8 cellular contexts compared by ENCODE assay signal in genomic region chr10:114173680-114174461, GRCh38. TPM values are rescaled to one million over a fixed set of nuclear protein-coding genes. Genes with fewer than 3 reads are reported as not detected.
DNase-seq lines count a peak whose midpoint lies in the region; ATAC-seq and TF ChIP-seq lines count a peak whose summit lies in the region.

TSS of gene CCDC186 (minus strand) at chr10:114174203. CDS start at chr10:114163268, 10,935 bp downstream.

- POLR2A ChIA-PET in activated CD4-positive, alpha-beta T cell treated with anti-CD3 and anti-CD28 coated beads for 36 hours (lab: Charles Lee), result interaction anchor here (0.5 to 1.5 kb wide), 3 partner anchors 30 to 495 kb away, joined by 3 read pairs; partner anchors contain the start of gene CASP7

- H3K4me1 Mint-ChIP-seq in activated CD4-positive, alpha-beta T cell treated with anti-CD3 and anti-CD28 coated beads for 36 hours, result peaks cover 32% of the 10 kb centered on the region

- H3K36me3 Mint-ChIP-seq in activated CD4-positive, alpha-beta T cell treated with anti-CD3 and anti-CD28 coated beads for 36 hours (ENCODE audit: low read depth), result peaks cover 5% of the 10 kb centered on the region

- intact Hi-C loops in activated CD4-positive, alpha-beta T cell treated with anti-CD3 and anti-CD28 coated beads for 36 hours (cut with DNase I, micrococcal nuclease), result loop anchor here (1.0 to 5.0 kb wide), 11 partner anchors 319 to 765 kb away; partner anchors contain the start of genes DCLRE1A (in 2 of the 2), NHLRC2 (in 2 of the 2), TRUB1 (in 2 of the 2) and CASP7 (in 1 of the 2)

- TF ChIP-seq CTCF in choroid plexus epithelial cell (conservative IDR thresholded peaks at IDR 0.05; ENCODE audit: low read depth, low read length), result no peak
- no peak for TF ChIP-seq CTCF in kidney epithelial cell (IDR thresholded peaks at IDR 0.05; ENCODE audit: insufficient read depth, low read length, poor library complexity, severe bottlenecking)

- H3K4me3 ChIP-seq in choroid plexus epithelial cell (ENCODE audit: low read depth, low read length) (peak within 1 kb of the TSS; percentile 99), kidney epithelial cell (ENCODE audit: low read depth, low read length) (peak within 1 kb of the TSS; percentile 94)

- H3K9me3 Mint-ChIP-seq in activated CD4-positive, alpha-beta T cell treated with anti-CD3 and anti-CD28 coated beads for 36 hours (ENCODE audit: low read depth), result no peaks in the 10 kb centered on the region

- H3K27me3 ChIP-seq in kidney epithelial cell (ENCODE audit: control insufficient read depth, insufficient read depth, low read length), result no peaks in the 10 kb centered on the region

- CTCF ChIA-PET in activated CD4-positive, alpha-beta T cell treated with anti-CD3 and anti-CD28 coated beads for 36 hours (lab: Charles Lee), result interaction anchor here (0.6 to 1.2 kb wide), 5 partner anchors 14 to 363 kb away, joined by 3 to 4 read pairs (median 3); no protein-coding TSS in a partner anchor

- H3K27me3 Mint-ChIP-seq in activated CD4-positive, alpha-beta T cell treated with anti-CD3 and anti-CD28 coated beads for 36 hours, result no peaks in the 10 kb centered on the region

- peak; percentile 96 for DNase-seq in Ammon's horn (ENCODE audit: low spot score)
- DNase-seq in NCI-H446 treated with DMSO at 0.1 percent for 48 hours (lab: John Stamatoyannopoulos, UW), result peak; percentile 68
- DNase-seq in activated CD4-positive, alpha-beta T cell treated with anti-CD3 and anti-CD28 coated beads for 36 hours, result peak; percentile 99
- peak; percentile 95 for DNase-seq in choroid plexus epithelial cell (ENCODE audit: low read depth)
- DNase-seq in kidney epithelial cell (ENCODE audit: low read depth), result peak; percentile 82
- peak; percentile 97 to 98 for DNase-seq in stimulated activated CD4-positive, alpha-beta T cell treated with anti-CD3 and anti-CD28 coated beads, Interleukin-15, amount 100 ng/mL, for 48 hours (ENCODE audit: low read depth in 2 of 2)

- ATAC-seq in HG03378 (IDR thresholded peaks at IDR 0.05; ENCODE audit: unreplicated experiment), result peak; percentile 93
- peak; percentile 100 for ATAC-seq in activated CD4-positive, alpha-beta T cell treated with anti-CD3 and anti-CD28 coated beads for 36 hours

- peak; percentile 84 for TF ChIP-seq POLR2A in GM19099 (IDR thresholded peaks at IDR 0.05; ENCODE audit: extremely low read depth, insufficient read length, low read depth)

- H3K36me3 ChIP-seq in kidney epithelial cell (ENCODE audit: control insufficient read depth, insufficient read depth, low read length), result no peaks in the 10 kb centered on the region

- H3K4me3 Mint-ChIP-seq in activated CD4-positive, alpha-beta T cell treated with anti-CD3 and anti-CD28 coated beads for 36 hours, result peak within 1 kb of the TSS; percentile 100

- peak within 1 kb of the TSS; percentile 99 for H3K27ac Mint-ChIP-seq in activated CD4-positive, alpha-beta T cell treated with anti-CD3 and anti-CD28 coated beads for 36 hours

RNA-seq across cellular contexts. Expression of gene CCDC186, which starts in this region (rescaled TPM):
- total RNA-seq in activated CD4-positive, alpha-beta T cell treated with anti-CD3 and anti-CD28 coated beads for 36 hours, result 10 to 100 TPM in 1 of 2 experiments, 1 to 10 TPM in 1; 9.1 to 13.9 TPM
- 11.6 and 14.1 TPM in 2 replicates for total RNA-seq in kidney epithelial cell

Comparison
In these comparisons a context has a peak if more than half of its experiments do, and no peak if none do; other contexts are left out.
1. Peak in every context shown above with its lines: DNase-seq, ATAC-seq and H3K4me3 ChIP-seq.